ENCODE assay signal across 12 cellular contexts in the genomic region with DNA sequence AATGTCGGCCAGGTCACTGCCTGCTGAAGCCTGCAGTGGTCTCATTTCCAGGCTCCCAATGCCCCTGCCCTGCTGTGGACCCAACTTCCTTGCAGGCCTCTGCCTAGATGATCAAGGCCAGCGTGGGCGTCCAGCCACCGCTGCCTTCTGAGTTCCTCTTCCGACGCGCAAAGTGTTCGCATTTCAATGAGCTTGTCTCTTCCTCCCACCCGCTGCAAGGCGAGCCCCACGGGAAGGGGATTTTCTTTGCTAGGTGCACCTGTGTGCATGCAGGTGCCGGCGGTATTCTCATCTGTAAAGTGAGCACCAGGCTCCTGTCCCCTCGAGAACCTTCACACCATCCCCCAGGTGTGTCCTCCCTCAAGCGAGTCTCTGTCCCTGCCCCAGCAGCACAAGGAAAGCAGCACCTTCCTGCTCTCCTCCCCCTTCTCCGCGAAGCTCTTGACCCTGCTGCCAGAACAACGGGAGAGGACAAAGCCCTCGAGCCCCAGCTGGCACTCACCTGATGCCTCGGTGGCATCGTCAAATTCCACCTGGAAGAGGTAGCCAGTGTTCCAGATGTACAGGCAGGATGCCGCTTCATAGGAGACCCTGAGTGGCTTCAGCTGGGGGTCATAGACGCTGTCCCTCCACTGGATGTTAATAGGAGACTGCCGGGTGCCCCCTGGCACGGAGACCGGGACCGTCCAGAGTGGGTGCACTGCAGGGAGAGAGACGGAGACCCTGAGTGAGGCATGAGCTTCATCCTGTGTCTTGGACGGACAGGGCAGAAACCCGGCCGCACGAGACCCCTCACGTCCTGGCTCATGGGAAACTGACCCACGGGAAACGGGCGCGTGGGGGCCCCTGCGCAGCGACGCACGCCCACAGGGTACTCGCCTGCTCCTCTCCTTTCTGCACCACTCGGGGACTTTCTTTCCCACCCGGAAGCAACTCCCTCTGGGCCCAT. TPM values are rescaled to one million over a fixed set of nuclear protein-coding genes. Genes with fewer than 3 reads are reported as not detected.
DNase-seq lines count a peak whose midpoint lies in the region; ATAC-seq, FAIRE-seq and TF ChIP-seq lines count a peak whose summit lies in the region.
"Had no signal": no experiment of that assay in that cellular context is flagged by ENCODE, and none has a peak within 500 bp of the region (broad histone marks: within the 10 kb centered on the region; RNA-seq: fewer than 3 reads in every experiment).

No MANE protein-coding gene starts in this region.

- H3K4me3 Mint-ChIP-seq in IgD-negative memory B cell, result peak overlapping the region in 3 of 4 donors; percentile 45 to 83 (median 70)
- peak overlapping the region; percentile 22 for H3K4me3 Mint-ChIP-seq in activated CD4-positive, alpha-beta T cell treated with anti-CD3 and anti-CD28 coated beads, Interleukin-2, amount 10 ng/mL, durations not matched to agents 24 days and 14 days
- H3K4me3 Mint-ChIP-seq in neural progenitor cell, result no peak overlapping the region

- H3K4me1 Mint-ChIP-seq in IgD-negative memory B cell, result peaks cover 20 to 22% (median 20%) of the 10 kb centered on the region in 3 donors
- H3K4me1 Mint-ChIP-seq in activated CD4-positive, alpha-beta T cell treated with anti-CD3 and anti-CD28 coated beads, Interleukin-2, amount 10 ng/mL, durations not matched to agents 24 days and 14 days, result peaks cover 6% of the 10 kb centered on the region
- peaks cover 28% of the 10 kb centered on the region for H3K4me1 Mint-ChIP-seq in neural progenitor cell

- H3K36me3 Mint-ChIP-seq in IgD-negative memory B cell (no peaks in the 10 kb centered on the region), neural progenitor cell (no peaks in the 10 kb centered on the region)
- no peaks in the 10 kb centered on the region for H3K36me3 Mint-ChIP-seq in activated CD4-positive, alpha-beta T cell treated with anti-CD3 and anti-CD28 coated beads, Interleukin-2, amount 10 ng/mL, durations not matched to agents 24 days and 14 days (ENCODE audit: low read depth)

- no peaks in the 10 kb centered on the region for H3K9me3 ChIP-seq in neural progenitor cell (ENCODE audit: low read depth)

- H3F3A ChIP-seq in neural progenitor cell (ENCODE audit: low read depth), result no peaks in the 10 kb centered on the region

- H3K4me2 ChIP-seq in neural progenitor cell, result no peak overlapping the region

- H3K36me3 ChIP-seq in neural progenitor cell, result no peaks in the 10 kb centered on the region

- peak; percentile 82 for DNase-seq in DMS53 treated with DMSO at 0.1 percent for 48 hours (lab: John Stamatoyannopoulos, UW; ENCODE audit: unreplicated experiment)
- peak; percentile 63 for DNase-seq in activated CD4-positive, alpha-beta T cell treated with anti-CD3 and anti-CD28 coated beads, Interleukin-2, amount 10 ng/mL, durations not matched to agents 24 days and 14 days
- no peak for DNase-seq in neural progenitor cell (ENCODE audit: low spot score)
- no peak for DNase-seq in occipital lobe (lab: John Stamatoyannopoulos, UW)
- no peak for DNase-seq in NK-92 (lab: John Stamatoyannopoulos, UW; ENCODE audit: unreplicated experiment)
- DNase-seq in RCC 7860 (ENCODE audit: low spot score), result no peak
- DNase-seq: activated CD8-positive, alpha-beta memory T cell treated with anti-CD3 and anti-CD28 coated beads for 24 hours; MV-4-11 had no signal

- H3K27me3 Mint-ChIP-seq in IgD-negative memory B cell, result peaks cover 7% of the 10 kb centered on the region
- peaks cover 4% of the 10 kb centered on the region for H3K27me3 Mint-ChIP-seq in activated CD4-positive, alpha-beta T cell treated with anti-CD3 and anti-CD28 coated beads, Interleukin-2, amount 10 ng/mL, durations not matched to agents 24 days and 14 days
- peaks cover 16% of the 10 kb centered on the region for H3K27me3 Mint-ChIP-seq in neural progenitor cell (ENCODE audit: insufficient read depth, low read depth)

- no peak overlapping the region for H3K9ac ChIP-seq in neural progenitor cell

- no peak overlapping the region for H3K27ac ChIP-seq in neural progenitor cell

- H3K27me3 ChIP-seq in neural progenitor cell, result no peaks in the 10 kb centered on the region

- peak overlapping the region; percentile 26 to 63 (median 41) for H3K27ac Mint-ChIP-seq in IgD-negative memory B cell
- H3K27ac Mint-ChIP-seq in activated CD4-positive, alpha-beta T cell treated with anti-CD3 and anti-CD28 coated beads, Interleukin-2, amount 10 ng/mL, durations not matched to agents 24 days and 14 days, result no peak overlapping the region
- H3K27ac Mint-ChIP-seq in neural progenitor cell, result peak overlapping the region; percentile 88

- TF ChIP-seq CTCF in neural progenitor cell (IDR thresholded peaks at IDR 0.05), result no peak

- intact Hi-C loops in activated CD4-positive, alpha-beta T cell treated with anti-CD3 and anti-CD28 coated beads, Interleukin-2, amount 10 ng/mL, durations not matched to agents 24 days and 14 days (cut with micrococcal nuclease), result no loop called here

- H3K4me1 ChIP-seq in neural progenitor cell, result peaks cover 8% of the 10 kb centered on the region

- H2AFZ ChIP-seq in neural progenitor cell (replicated peaks), result no peak overlapping the region

- no peak for ATAC-seq in HG03108 (IDR thresholded peaks at IDR 0.05; ENCODE audit: unreplicated experiment)

- no peak for FAIRE-seq in RCC 7860 (lab: Jason Lieb, UNC)

- no peak overlapping the region for H3K4me3 ChIP-seq in neural progenitor cell

- H4K20me1 ChIP-seq in neural progenitor cell (ENCODE audit: low read depth), result no peaks in the 10 kb centered on the region

- no peaks in the 10 kb centered on the region for H3K9me3 Mint-ChIP-seq in IgD-negative memory B cell
- no peaks in the 10 kb centered on the region for H3K9me3 Mint-ChIP-seq in activated CD4-positive, alpha-beta T cell treated with anti-CD3 and anti-CD28 coated beads, Interleukin-2, amount 10 ng/mL, durations not matched to agents 24 days and 14 days
- H3K9me3 Mint-ChIP-seq in neural progenitor cell, result peaks cover 2% of the 10 kb centered on the region

- H3K79me2 ChIP-seq in neural progenitor cell (ENCODE audit: low read depth), result no peaks in the 10 kb centered on the region

RNA-seq across cellular contexts. Expression of a gene that starts 9.8 kb away (rescaled TPM):
- polyA plus RNA-seq in IgD-negative memory B cell, result not detected
- not detected in 2 replicates for total RNA-seq in activated CD4-positive, alpha-beta T cell treated with anti-CD3 and anti-CD28 coated beads, Interleukin-2, amount 10 ng/mL, durations not matched to agents 24 days and 14 days
- total RNA-seq in neural progenitor cell (ENCODE audit: low replicate concordance) (not detected in 2 replicates), occipital lobe (not detected)
- total RNA-seq: Daoy, fibroblast of lung had no signal
- polyA plus RNA-seq: fibroblast of lung had no signal

RNA-seq across cellular contexts. Expression of a gene that starts 24.7 kb away (rescaled TPM):
- 37.3 TPM for polyA plus RNA-seq in IgD-negative memory B cell
- total RNA-seq in activated CD4-positive, alpha-beta T cell treated with anti-CD3 and anti-CD28 coated beads, Interleukin-2, amount 10 ng/mL, durations not matched to agents 24 days and 14 days, result 36.8 and 44.9 TPM in 2 replicates
- 29.0 and 30.4 TPM in 2 replicates for total RNA-seq in neural progenitor cell (ENCODE audit: low replicate concordance)
- 34.3 TPM for total RNA-seq in occipital lobe

RNA-seq across cellular contexts. Expression of a gene that starts 57.2 kb away (rescaled TPM):
- polyA plus RNA-seq in IgD-negative memory B cell, result 6.9 TPM
- 408 and 410 TPM in 2 replicates for total RNA-seq in activated CD4-positive, alpha-beta T cell treated with anti-CD3 and anti-CD28 coated beads, Interleukin-2, amount 10 ng/mL, durations not matched to agents 24 days and 14 days
- total RNA-seq in neural progenitor cell (ENCODE audit: low replicate concordance), result 2.8 and 8.8 TPM in 2 replicates
- 16.5 TPM for total RNA-seq in occipital lobe

Comparison
In these comparisons a context has a peak if more than half of its experiments do, and no peak if none do; other contexts are left out.
1. DNase-seq: peak in DMS53 treated with DMSO at 0.1 percent for 48 hours (single experiment) and activated CD4-positive, alpha-beta T cell treated with anti-CD3 and anti-CD28 coated beads, Interleukin-2, amount 10 ng/mL, durations not matched to agents 24 days and 14 days (single experiment); none in neural progenitor cell (single experiment), occipital lobe (single experiment), NK-92 (single experiment) and RCC 7860 (single experiment).
2. RNA of a gene that starts 57.2 kb away (total RNA-seq): 408 to 410 TPM in activated CD4-positive, alpha-beta T cell treated with anti-CD3 and anti-CD28 coated beads, Interleukin-2, amount 10 ng/mL, durations not matched to agents 24 days and 14 days; 16.5 TPM in occipital lobe (single experiment) and 2.8 to 8.8 TPM in neural progenitor cell; every median in the first group is over 10 times any median in the second.